Comparison of ENCODE assay signal across 8 cellular contexts in genomic region chr6:131116755-131117360, GRCh38. TPM values are rescaled to one million over a fixed set of nuclear protein-coding genes. Genes with fewer than 3 reads are reported as not detected.
A peak's percentile ranks its signal among the peaks of the same experiment; 100 is the strongest.
DNase-seq lines count a peak whose midpoint lies in the region; ATAC-seq and TF ChIP-seq lines count a peak whose summit lies in the region.

No MANE protein-coding gene starts in this region.

- DNase-seq in CMK (ENCODE audit: low read depth) (peak; percentile 35), HCEC 1CT (peak; percentile 57), SK-N-DZ (ENCODE audit: low spot score) (peak; percentile 20), foreskin keratinocyte (no peak), stromal cell of bone marrow (ENCODE audit: low read depth) (peak; percentile 29)
- no peak for DNase-seq in stimulated activated CD4-positive, alpha-beta T cell treated with anti-CD3 and anti-CD28 coated beads, Interleukin-2, amount 100 ng/mL, for 24 hours

- no peak overlapping the region for H3K27ac ChIP-seq in foreskin keratinocyte

- no peaks in the 10 kb centered on the region for H3K27me3 ChIP-seq in foreskin keratinocyte

- TF ChIP-seq CTCF in foreskin keratinocyte (conservative IDR thresholded peaks at IDR 0.05): peak; percentile 77

- H3K4me1 ChIP-seq in foreskin keratinocyte: no peaks in the 10 kb centered on the region

- ATAC-seq in foreskin keratinocyte (peak; percentile 46), HG02973 (IDR thresholded peaks at IDR 0.05; ENCODE audit: unreplicated experiment) (no peak), GM18511 (IDR thresholded peaks at IDR 0.05; ENCODE audit: unreplicated experiment) (no peak)

RNA-seq across cellular contexts. Expression of gene AKAP7, which starts 18.4 kb away (rescaled TPM):
- not detected in 2 replicates for polyA plus RNA-seq in SK-N-DZ (2014; cell fraction: cytosol; rRNA removed)
- 0.88 TPM in 1 of 2 replicates, not detected in the other for polyA plus RNA-seq in SK-N-DZ (2014; cell fraction: nucleus; rRNA removed)
- total RNA-seq in foreskin keratinocyte: 3.4 and 3.6 TPM in 2 replicates
- polyA plus RNA-seq in foreskin keratinocyte: 2.2 and 2.6 TPM in 2 replicates

RNA-seq across cellular contexts. Expression of gene EPB41L2, which starts 53.8 kb away (rescaled TPM):
- polyA plus RNA-seq in SK-N-DZ (2014; cell fraction: cytosol; rRNA removed): 13.6 and 15.4 TPM in 2 replicates
- 45.1 and 84.9 TPM in 2 replicates for polyA plus RNA-seq in SK-N-DZ (2014; cell fraction: nucleus; rRNA removed)
- 35.9 and 38.7 TPM in 2 replicates for total RNA-seq in foreskin keratinocyte
- 17.6 and 19.6 TPM in 2 replicates for polyA plus RNA-seq in foreskin keratinocyte

Comparison
In these comparisons a context has a peak if more than half of its experiments do, and no peak if none do; other contexts are left out.
1. DNase-seq: peak in CMK (single experiment), HCEC 1CT (single experiment), SK-N-DZ (single experiment) and stromal cell of bone marrow (single experiment); none in foreskin keratinocyte (0 of 2) and stimulated activated CD4-positive, alpha-beta T cell treated with anti-CD3 and anti-CD28 coated beads, Interleukin-2, amount 100 ng/mL, for 24 hours (0 of 2).